ENCODE assay signal across 9 cellular contexts in genomic region chr3:48684054-48684349, GRCh38. TPM values are rescaled to one million over a fixed set of nuclear protein-coding genes. Genes with fewer than 3 reads are reported as not detected.
DNase-seq lines count a peak whose midpoint lies in the region; ATAC-seq and TF ChIP-seq lines count a peak whose summit lies in the region.
"Had no signal": no experiment of that assay in that cellular context is flagged by ENCODE, and none has a peak within 500 bp of the region (broad histone marks: within the 10 kb centered on the region; RNA-seq: fewer than 3 reads in every experiment).

No MANE protein-coding gene starts in this region.

- WGBS in mesendoderm (ENCODE audit: extremely low coverage, insufficient coverage, low lambda C conversion rate) = no CpG with 5 or more reads among the region's 8 CpGs

- CTCF ChIA-PET in GM10248 (lab: Yijun Ruan, JAX) = interaction anchor here (0.8 to 3.6 kb wide), 12 partner anchors 10 to 284 kb away, joined by 3 to 19 read pairs (median 3); partner anchors contain the start of genes CELSR3 and SLC26A6

- peaks cover 26% of the 10 kb centered on the region for H3K4me1 Mint-ChIP-seq in stimulated activated naive CD8-positive, alpha-beta T cell treated with anti-CD3 and anti-CD28 coated beads, Interleukin-15, Interleukin-2, amounts not matched to agents 100 ng/mL and 50 ng/mL, for 24 hours (ENCODE audit: low read depth)
- peaks cover 30 to 62% of the 10 kb centered on the region in 2 donors for H3K4me1 Mint-ChIP-seq in stimulated activated naive B cell treated with anti-CD40 and anti-IgM and Interleukin-4, amounts not matched to agents 10 μg/mL and 1 μg/mL and 100 μg/mL, for 72 hours

- H3K79me2 ChIP-seq in mesendoderm (ENCODE audit: control insufficient read depth, insufficient read depth, low read length) = peaks cover 2% of the 10 kb centered on the region

- no peak overlapping the region for H2BK120ac ChIP-seq in mesendoderm (ENCODE audit: low read depth, low read length)

- no peak overlapping the region for H2BK5ac ChIP-seq in mesendoderm (ENCODE audit: low read length)

- no peaks in the 10 kb centered on the region for H3K27me3 ChIP-seq in ascending aorta
- H3K27me3 ChIP-seq in mesendoderm (ENCODE audit: insufficient read depth, low read length, poor library complexity) = no peaks in the 10 kb centered on the region

- H3K36me3 Mint-ChIP-seq in stimulated activated naive CD8-positive, alpha-beta T cell treated with anti-CD3 and anti-CD28 coated beads, Interleukin-15, Interleukin-2, amounts not matched to agents 100 ng/mL and 50 ng/mL, for 24 hours (ENCODE audit: low read depth) = peaks cover 26% of the 10 kb centered on the region
- H3K36me3 Mint-ChIP-seq in stimulated activated naive B cell treated with anti-CD40 and anti-IgM and Interleukin-4, amounts not matched to agents 10 μg/mL and 1 μg/mL and 100 μg/mL, for 72 hours = peaks cover 32 to 53% of the 10 kb centered on the region in 2 donors

- peak overlapping the region; percentile 23 for H3K27ac Mint-ChIP-seq in stimulated activated naive CD8-positive, alpha-beta T cell treated with anti-CD3 and anti-CD28 coated beads, Interleukin-15, Interleukin-2, amounts not matched to agents 100 ng/mL and 50 ng/mL, for 24 hours
- no peak overlapping the region for H3K27ac Mint-ChIP-seq in stimulated activated naive B cell treated with anti-CD40 and anti-IgM and Interleukin-4, amounts not matched to agents 10 μg/mL and 1 μg/mL and 100 μg/mL, for 72 hours

- H2AK5ac ChIP-seq in mesendoderm (ENCODE audit: low read length) = no peak overlapping the region

- no peak overlapping the region for H3K23ac ChIP-seq in mesendoderm (ENCODE audit: low read length)

- H3K9ac ChIP-seq in mesendoderm (ENCODE audit: low read length) = peak overlapping the region; percentile 34

- no peak overlapping the region for H2BK15ac ChIP-seq in mesendoderm (replicated peaks; ENCODE audit: low read depth)

- H3K4me3 ChIP-seq in ascending aorta (peak overlapping the region; percentile 81 to 94), mesendoderm (ENCODE audit: low read length) (no peak overlapping the region)

- H3K27me3 Mint-ChIP-seq in stimulated activated naive CD8-positive, alpha-beta T cell treated with anti-CD3 and anti-CD28 coated beads, Interleukin-15, Interleukin-2, amounts not matched to agents 100 ng/mL and 50 ng/mL, for 24 hours = no peaks in the 10 kb centered on the region
- H3K27me3 Mint-ChIP-seq in stimulated activated naive B cell treated with anti-CD40 and anti-IgM and Interleukin-4, amounts not matched to agents 10 μg/mL and 1 μg/mL and 100 μg/mL, for 72 hours = no peaks in the 10 kb centered on the region

- H3K36me3 ChIP-seq in ascending aorta = peaks cover 49 to 56% of the 10 kb centered on the region in 2 donors
- H3K36me3 ChIP-seq in mesendoderm (ENCODE audit: control insufficient read depth, insufficient read depth, low read length) = peaks cover 15% of the 10 kb centered on the region

- no peaks in the 10 kb centered on the region for H3K9me3 ChIP-seq in ascending aorta

- H3K4me3 Mint-ChIP-seq in stimulated activated naive CD8-positive, alpha-beta T cell treated with anti-CD3 and anti-CD28 coated beads, Interleukin-15, Interleukin-2, amounts not matched to agents 100 ng/mL and 50 ng/mL, for 24 hours = peak overlapping the region; percentile 84
- H3K4me3 Mint-ChIP-seq in stimulated activated naive B cell treated with anti-CD40 and anti-IgM and Interleukin-4, amounts not matched to agents 10 μg/mL and 1 μg/mL and 100 μg/mL, for 72 hours = peak overlapping the region in 1 of 2 donors; percentile 21

- no peaks in the 10 kb centered on the region for H3K9me3 Mint-ChIP-seq in stimulated activated naive CD8-positive, alpha-beta T cell treated with anti-CD3 and anti-CD28 coated beads, Interleukin-15, Interleukin-2, amounts not matched to agents 100 ng/mL and 50 ng/mL, for 24 hours
- H3K9me3 Mint-ChIP-seq in stimulated activated naive B cell treated with anti-CD40 and anti-IgM and Interleukin-4, amounts not matched to agents 10 μg/mL and 1 μg/mL and 100 μg/mL, for 72 hours = no peaks in the 10 kb centered on the region

- no peak overlapping the region for H3K18ac ChIP-seq in mesendoderm (ENCODE audit: low read length)

- intact Hi-C loops in ascending aorta (cut with DNase I) = no loop called here

- DNase-seq in stimulated activated naive CD8-positive, alpha-beta T cell treated with anti-CD3 and anti-CD28 coated beads, Interleukin-15, Interleukin-2, amounts not matched to agents 100 U/mL and 50 U/mL, for 24 hours = no peak
- DNase-seq in ascending aorta (ENCODE audit: low spot score in 2 of 2) (no peak), mesendoderm (no peak), epidermal melanocyte (ENCODE audit: insufficient read length, low spot score) (no peak), GM10248 (ENCODE audit: extremely low spot score) (no peak)
- DNase-seq in stimulated activated CD4-positive, alpha-beta T cell treated with anti-CD3 and anti-CD28 coated beads, Interleukin-1b, Interleukin-23, amount 100 ng/mL, for 48 hours = no peak
- DNase-seq in stimulated activated naive B cell treated with anti-CD40 and anti-IgM and Interleukin-4, amounts not matched to agents 10 μg/mL and 1 μg/mL and 100 μg/mL, for 72 hours = no peak
- DNase-seq: NCI-H1048 had no signal

- H4K5ac ChIP-seq in mesendoderm (ENCODE audit: low read length) = no peak overlapping the region

- peak overlapping the region; percentile 42 for H3K4me2 ChIP-seq in mesendoderm (ENCODE audit: low read length)

- H3K56ac ChIP-seq in mesendoderm (ENCODE audit: low read length) = peak overlapping the region; percentile 18

- H3K27ac ChIP-seq in ascending aorta (peak overlapping the region; percentile 86 to 90), mesendoderm (ENCODE audit: low read depth, low read length) (no peak overlapping the region)

- peaks cover 10 to 23% of the 10 kb centered on the region in 2 donors for H3K4me1 ChIP-seq in ascending aorta
- peaks cover 2% of the 10 kb centered on the region for H3K4me1 ChIP-seq in mesendoderm (ENCODE audit: control insufficient read depth, low read depth, low read length)

- ATAC-seq in stimulated activated naive CD8-positive, alpha-beta T cell treated with anti-CD3 and anti-CD28 coated beads, Interleukin-15, Interleukin-2, amounts not matched to agents 100 U/mL and 50 U/mL, for 24 hours = no peak
- ATAC-seq in stimulated activated naive B cell treated with anti-CD40 and anti-IgM and Interleukin-4, amounts not matched to agents 10 μg/mL and 1 μg/mL and 100 μg/mL, for 72 hours (replicated peaks) = no peak

- TF ChIP-seq CTCF in ascending aorta (IDR thresholded peaks at IDR 0.05) (no peak), GM10248 (IDR thresholded peaks at IDR 0.05; ENCODE audit: control extremely low read depth, extremely low read depth, low read depth, missing control alignments) (no peak)

- H3K79me1 ChIP-seq in mesendoderm (ENCODE audit: low read length) = peaks cover 8% of the 10 kb centered on the region

- H3K4ac ChIP-seq in mesendoderm (ENCODE audit: low read depth, low read length) = no peak overlapping the region

- POLR2A ChIA-PET in GM10248 (lab: Yijun Ruan, JAX) = interaction anchor here (0.5 to 0.6 kb wide), 2 partner anchors 33 to 209 kb away, joined by 3 read pairs; partner anchors contain the start of gene IP6K2

- H4K8ac ChIP-seq in mesendoderm (ENCODE audit: low read depth, low read length) = no peak overlapping the region

RNA-seq across cellular contexts. Expression of gene NCKIPSD, which starts 1.7 kb away (rescaled TPM):
- total RNA-seq in ascending aorta = 102 TPM
- polyA plus RNA-seq in mesendoderm (2013, experiment 1 of 2) = 18.1 TPM
- polyA plus RNA-seq in mesendoderm (2013, experiment 2 of 2) = 18.7 TPM

RNA-seq across cellular contexts. Expression of gene CELSR3, which starts 21.3 kb away (rescaled TPM):
- 2.6 TPM for total RNA-seq in ascending aorta
- 3.4 TPM for polyA plus RNA-seq in mesendoderm (2013, experiment 1 of 2)
- 3.5 TPM for polyA plus RNA-seq in mesendoderm (2013, experiment 2 of 2)

RNA-seq across cellular contexts. Expression of gene IP6K2, which starts 33.0 kb away (rescaled TPM):
- 101 TPM for total RNA-seq in ascending aorta
- polyA plus RNA-seq in mesendoderm (2013, experiment 1 of 2) = 87.2 TPM
- 87.0 TPM for polyA plus RNA-seq in mesendoderm (2013, experiment 2 of 2)

RNA-seq across cellular contexts. Expression of gene SLC26A6, which starts 48.7 kb away (rescaled TPM):
- total RNA-seq in ascending aorta = 28.1 TPM
- polyA plus RNA-seq in mesendoderm (2013, experiment 1 of 2) = 17.6 TPM
- 18.6 TPM for polyA plus RNA-seq in mesendoderm (2013, experiment 2 of 2)
